18 cellular contexts compared by ENCODE assay signal in the genomic region with DNA sequence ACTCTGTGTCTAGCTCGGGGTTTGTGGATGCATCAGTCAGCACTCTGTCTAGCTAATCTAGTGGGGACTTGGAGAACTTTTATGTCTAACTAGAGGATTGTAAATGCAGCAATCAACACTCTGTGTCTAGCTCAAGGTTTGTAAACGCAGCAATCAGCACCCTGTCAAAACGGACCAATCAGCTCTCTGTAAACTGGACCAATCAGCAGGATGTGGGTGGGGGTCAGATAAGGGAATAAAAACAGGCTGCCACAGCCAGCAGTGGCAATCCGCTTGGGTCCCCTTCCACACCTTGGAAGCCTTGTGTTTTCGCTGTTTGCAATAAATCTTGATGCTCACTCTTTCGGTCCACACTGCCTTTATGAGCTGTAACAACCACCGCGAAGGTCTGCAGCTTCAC.
DNase-seq lines count a peak whose midpoint lies in the region; ATAC-seq and TF ChIP-seq lines count a peak whose summit lies in the region.
"Had no signal": no experiment of that assay in that cellular context is flagged by ENCODE, and none has a peak within 500 bp of the region (broad histone marks: within the 10 kb centered on the region; RNA-seq: fewer than 3 reads in every experiment).

No MANE protein-coding gene starts in this region.

- H3K27ac Mint-ChIP-seq in endodermal cell = no peak overlapping the region
- H3K27ac Mint-ChIP-seq in activated T-helper 1 cell treated with anti-CD3 and anti-CD28 coated beads, Interleukin-12 subunit alpha, Interleukin-12 subunit beta, Interleukin-2, Interleukin-4 antibody, amounts not matched to agents 30 ng/mL and 10 ng/mL and 1 ng/mL, durations not matched to agents 14 hours and 24 hours and 36 hours = no peak overlapping the region
- H3K27ac Mint-ChIP-seq: B cell; CD4-positive, CD25-positive, alpha-beta regulatory T cell; CD8-positive, alpha-beta memory T cell; GM23338 had no signal

- H4K20me1 ChIP-seq in PC-3 (ENCODE audit: low read length) = no peaks in the 10 kb centered on the region

- peaks cover 7% of the 10 kb centered on the region for H3K36me3 Mint-ChIP-seq in endodermal cell (ENCODE audit: low read depth)
- no peaks in the 10 kb centered on the region for H3K36me3 Mint-ChIP-seq in activated T-helper 1 cell treated with anti-CD3 and anti-CD28 coated beads, Interleukin-12 subunit alpha, Interleukin-12 subunit beta, Interleukin-2, Interleukin-4 antibody, amounts not matched to agents 30 ng/mL and 10 ng/mL and 1 ng/mL, durations not matched to agents 14 hours and 24 hours and 36 hours (ENCODE audit: low read depth)
- H3K36me3 Mint-ChIP-seq: CD4-positive, CD25-positive, alpha-beta regulatory T cell; CD8-positive, alpha-beta memory T cell had no signal

- no peak for TF ChIP-seq CTCF in PC-3 (conservative IDR thresholded peaks at IDR 0.05; ENCODE audit: low read depth, low read length)
- no peak for TF ChIP-seq CTCF in endodermal cell (conservative IDR thresholded peaks at IDR 0.05)
- TF ChIP-seq CTCF in testis (IDR thresholded peaks at IDR 0.05) = no peak

- DNase-seq in A172 (ENCODE audit: low spot score) (peak; percentile 0), PC-3 (no peak), endodermal cell (no peak), testis (peak; percentile 41), left colon (no peak)
- DNase-seq in activated T-helper 1 cell treated with anti-CD3 and anti-CD28 coated beads, Interleukin-12 subunit alpha, Interleukin-12 subunit beta, Interleukin-2, Interleukin-4 antibody, amounts not matched to agents 30 ng/mL and 10 ng/mL and 1 ng/mL, durations not matched to agents 14 hours and 24 hours and 36 hours (ENCODE audit: low spot score) = no peak
- DNase-seq: 8988T; CD4-positive, CD25-positive, alpha-beta regulatory T cell; COR-L47; DMS 273 treated with DMSO at 0.1 percent for 48 hours; HCEC 1CT; IMR-90 had no signal

- TF ChIP-seq POLR2A in testis (IDR thresholded peaks at IDR 0.05) = no peak

- H3K27ac ChIP-seq in PC-3 (ENCODE audit: low read length) (no peak overlapping the region), endodermal cell (ENCODE audit: low read depth, low read length) (no peak overlapping the region), testis (no peak overlapping the region)
- H3K27ac ChIP-seq: BLaER1 treated with 17β-estradiol and CSF1 and Interleukin-3, amounts not matched to agents 10 nM and 100 nM; HL-60 had no signal

- ATAC-seq in PC-3 (peak; percentile 54), left colon (no peak), GM18909 (IDR thresholded peaks at IDR 0.05; ENCODE audit: poor library complexity, unreplicated experiment) (no peak)
- ATAC-seq: GM23338 had no signal

- H3K4me3 ChIP-seq in PC-3 (ENCODE audit: low read length) = no peak overlapping the region
- no peak overlapping the region for H3K4me3 ChIP-seq in endodermal cell (ENCODE audit: low read length)
- H3K4me3 ChIP-seq in testis = peak overlapping the region; percentile 53 to 55
- H3K4me3 ChIP-seq: BLaER1 treated with 17β-estradiol and CSF1 and Interleukin-3, amounts not matched to agents 10 nM and 100 nM; GM23338 had no signal

- H3K9me3 ChIP-seq in PC-3 (ENCODE audit: low read length) (no peaks in the 10 kb centered on the region), endodermal cell (ENCODE audit: control insufficient read depth, low read length) (no peaks in the 10 kb centered on the region), testis (no peaks in the 10 kb centered on the region)

- H3F3A ChIP-seq in PC-3 (ENCODE audit: low read length, unreplicated experiment) = no peaks in the 10 kb centered on the region

- no peaks in the 10 kb centered on the region for H3K27me3 ChIP-seq in PC-3 (ENCODE audit: low read length)
- H3K27me3 ChIP-seq in endodermal cell (ENCODE audit: control insufficient read depth, insufficient read depth, low read length, poor library complexity, severe bottlenecking) = no peaks in the 10 kb centered on the region
- no peaks in the 10 kb centered on the region for H3K27me3 ChIP-seq in testis
- H3K27me3 ChIP-seq: BLaER1 treated with 17β-estradiol and CSF1 and Interleukin-3, amounts not matched to agents 10 nM and 100 nM had no signal

- intact Hi-C loops in PC-3 (cut with micrococcal nuclease) = no loop called here
- intact Hi-C loops in testis (cut with DNase I; ENCODE audit: low total_unique reads) = no loop called here
- intact Hi-C loops in left colon (cut with DNase I, micrococcal nuclease) = no loop called here
- intact Hi-C loops in activated T-helper 1 cell treated with anti-CD3 and anti-CD28 coated beads, Interleukin-12 subunit alpha, Interleukin-12 subunit beta, Interleukin-2, Interleukin-4 antibody, amounts not matched to agents 30 ng/mL and 10 ng/mL and 1 ng/mL, durations not matched to agents 14 hours and 24 hours and 36 hours (cut with micrococcal nuclease) = no loop called here

- 89% methylated on average over 8 of the region's 8 CpGs for WGBS in endodermal cell (ENCODE audit: insufficient coverage in 1 of 2, insufficient read length in 1 of 2), 2 experiments
- WGBS in testis, 2 donors = 65 to 71% methylated on average over 8 of the region's 8 CpGs

- POLR2A ChIA-PET in PC-3 (lab: Charles Lee; ENCODE audit: unreplicated experiment) = no interaction called here

- peaks cover 3% of the 10 kb centered on the region for H3K27me3 Mint-ChIP-seq in endodermal cell (ENCODE audit: insufficient read depth)
- no peaks in the 10 kb centered on the region for H3K27me3 Mint-ChIP-seq in activated T-helper 1 cell treated with anti-CD3 and anti-CD28 coated beads, Interleukin-12 subunit alpha, Interleukin-12 subunit beta, Interleukin-2, Interleukin-4 antibody, amounts not matched to agents 30 ng/mL and 10 ng/mL and 1 ng/mL, durations not matched to agents 14 hours and 24 hours and 36 hours (ENCODE audit: insufficient read depth)
- H3K27me3 Mint-ChIP-seq: B cell; CD4-positive, CD25-positive, alpha-beta regulatory T cell; CD8-positive, alpha-beta memory T cell had no signal

- peaks cover 12% of the 10 kb centered on the region for H3K9me3 Mint-ChIP-seq in endodermal cell
- peaks cover 44% of the 10 kb centered on the region for H3K9me3 Mint-ChIP-seq in activated T-helper 1 cell treated with anti-CD3 and anti-CD28 coated beads, Interleukin-12 subunit alpha, Interleukin-12 subunit beta, Interleukin-2, Interleukin-4 antibody, amounts not matched to agents 30 ng/mL and 10 ng/mL and 1 ng/mL, durations not matched to agents 14 hours and 24 hours and 36 hours

- H3K9me2 ChIP-seq in PC-3 (replicated peaks; ENCODE audit: low read length) = no peaks in the 10 kb centered on the region

- H3K4me3 Mint-ChIP-seq in endodermal cell = peak overlapping the region; percentile 25
- H3K4me3 Mint-ChIP-seq in activated T-helper 1 cell treated with anti-CD3 and anti-CD28 coated beads, Interleukin-12 subunit alpha, Interleukin-12 subunit beta, Interleukin-2, Interleukin-4 antibody, amounts not matched to agents 30 ng/mL and 10 ng/mL and 1 ng/mL, durations not matched to agents 14 hours and 24 hours and 36 hours = no peak overlapping the region
- H3K4me3 Mint-ChIP-seq: B cell; CD4-positive, CD25-positive, alpha-beta regulatory T cell; CD8-positive, alpha-beta memory T cell; GM23338 had no signal

- no peaks in the 10 kb centered on the region for H3K4me1 ChIP-seq in PC-3 (ENCODE audit: insufficient read depth, low read length)
- H3K4me1 ChIP-seq in endodermal cell (ENCODE audit: control insufficient read depth, insufficient read depth, low read length) = peaks cover 5% of the 10 kb centered on the region
- H3K4me1 ChIP-seq in testis = no peaks in the 10 kb centered on the region
- H3K4me1 ChIP-seq: BLaER1 treated with 17β-estradiol and CSF1 and Interleukin-3, amounts not matched to agents 10 nM and 100 nM had no signal

- H3K4me1 Mint-ChIP-seq in endodermal cell = peaks cover 12% of the 10 kb centered on the region
- H3K4me1 Mint-ChIP-seq in activated T-helper 1 cell treated with anti-CD3 and anti-CD28 coated beads, Interleukin-12 subunit alpha, Interleukin-12 subunit beta, Interleukin-2, Interleukin-4 antibody, amounts not matched to agents 30 ng/mL and 10 ng/mL and 1 ng/mL, durations not matched to agents 14 hours and 24 hours and 36 hours (ENCODE audit: low read depth) = no peaks in the 10 kb centered on the region
- H3K4me1 Mint-ChIP-seq: B cell; CD4-positive, CD25-positive, alpha-beta regulatory T cell; CD8-positive, alpha-beta memory T cell had no signal

- no peak overlapping the region for H2AFZ ChIP-seq in PC-3 (ENCODE audit: low read length)
- H2AFZ ChIP-seq: GM23338 had no signal

- CTCF ChIA-PET in PC-3 (lab: Charles Lee) = interaction anchor here (0.6 kb wide), 1 partner anchor 252 kb away, joined by 3 read pairs; no protein-coding TSS in a partner anchor

- H3K4me2 ChIP-seq in PC-3 (ENCODE audit: low read length) = no peak overlapping the region
- H3K4me2 ChIP-seq: BLaER1 treated with 17β-estradiol and CSF1 and Interleukin-3, amounts not matched to agents 10 nM and 100 nM; GM23338 had no signal

- H3K79me2 ChIP-seq in PC-3 (ENCODE audit: low read length) = no peaks in the 10 kb centered on the region

- no peaks in the 10 kb centered on the region for H3K36me3 ChIP-seq in PC-3 (ENCODE audit: low read depth, low read length)
- H3K36me3 ChIP-seq in endodermal cell (ENCODE audit: control insufficient read depth, insufficient read depth, low read length) = no peaks in the 10 kb centered on the region
- H3K36me3 ChIP-seq in testis (ENCODE audit: low read depth, missing control alignments) = no peaks in the 10 kb centered on the region
- H3K36me3 ChIP-seq: BLaER1 treated with 17β-estradiol and CSF1 and Interleukin-3, amounts not matched to agents 10 nM and 100 nM had no signal

- no peak overlapping the region for H3K9ac ChIP-seq in PC-3 (ENCODE audit: low read length)
- no peak overlapping the region for H3K9ac ChIP-seq in endodermal cell (ENCODE audit: extremely low read depth, low read length, poor library complexity, severe bottlenecking)
- H3K9ac ChIP-seq: BLaER1 treated with 17β-estradiol and CSF1 and Interleukin-3, amounts not matched to agents 10 nM and 100 nM had no signal

- no TSS peak for BruUV-seq in PC-3 (replicated peaks; lab: Mats Ljungman, UMichigan)

Comparison
In these comparisons a context has a peak if more than half of its experiments do, and no peak if none do; other contexts are left out.
1. DNase-seq: peak in A172 (single experiment) and testis (single experiment); none in PC-3 (single experiment), endodermal cell (single experiment), left colon (0 of 2) and activated T-helper 1 cell treated with anti-CD3 and anti-CD28 coated beads, Interleukin-12 subunit alpha, Interleukin-12 subunit beta, Interleukin-2, Interleukin-4 antibody, amounts not matched to agents 30 ng/mL and 10 ng/mL and 1 ng/mL, durations not matched to agents 14 hours and 24 hours and 36 hours (single experiment).
2. H3K4me3 ChIP-seq: peak in testis (2 of 2); none in PC-3 (single experiment) and endodermal cell (single experiment).